23 cellular contexts compared by ENCODE assay signal in the genomic region with DNA sequence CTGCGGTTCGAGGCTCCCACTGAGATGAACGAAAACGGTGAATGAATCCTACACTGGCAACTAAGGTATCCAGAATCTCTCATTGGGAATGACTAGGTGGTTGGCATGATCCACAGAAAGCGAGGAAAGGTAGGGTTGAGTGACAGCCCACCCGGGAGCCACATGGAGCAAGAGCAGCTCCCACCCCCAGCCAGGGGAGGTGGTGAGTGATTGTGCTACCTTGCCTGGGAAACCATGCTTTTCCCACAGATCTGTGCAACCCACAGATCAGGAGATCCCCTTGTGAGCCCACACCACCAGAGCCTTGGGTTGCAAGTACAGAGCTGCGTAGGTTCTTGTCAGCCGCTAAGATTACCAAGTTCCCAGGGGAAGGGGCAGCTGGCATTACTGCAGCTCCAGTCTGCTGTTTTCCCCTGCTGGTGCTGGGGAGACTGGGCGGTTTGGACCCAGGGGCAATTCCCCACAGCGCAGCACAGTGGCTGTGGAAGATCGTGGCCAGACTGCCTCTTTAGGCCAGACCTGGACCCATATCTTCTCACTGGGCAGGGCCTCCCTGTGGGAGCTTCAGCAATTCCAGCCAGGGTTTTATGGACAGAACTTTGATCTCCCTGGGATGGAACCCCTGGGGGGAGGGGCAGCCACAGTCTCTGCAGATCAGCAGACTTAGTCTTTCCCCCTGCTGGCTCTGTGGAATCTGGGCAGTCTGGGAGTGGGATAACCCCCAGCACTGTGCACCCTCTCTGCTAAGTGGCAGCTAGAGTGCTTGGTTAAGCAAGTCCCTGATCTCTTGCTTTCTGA.
"Had no signal": no experiment of that assay in that cellular context is flagged by ENCODE, and none has a peak within 500 bp of the region (broad histone marks: within the 10 kb centered on the region; RNA-seq: fewer than 3 reads in every experiment).

No MANE protein-coding gene starts in this region.

- H3K27me3 ChIP-seq: breast epithelium, right atrium auricular region, upper lobe of left lung had no signal

- H3K27ac Mint-ChIP-seq: activated CD4-positive, alpha-beta T cell treated with anti-CD3 and anti-CD28 coated beads, Interleukin-2, amount 10 ng/mL, durations not matched to agents 7 days and 5 days; activated CD8-positive, alpha-beta T cell treated with anti-CD3 and anti-CD28 coated beads, Interleukin-2, amount 10 ng/mL, durations not matched to agents 7 days and 5 days; activated naive CD4-positive, alpha-beta T cell treated with anti-CD3 and anti-CD28 coated beads, Interleukin-2, amount 10 ng/mL, durations not matched to agents 7 days and 5 days; activated naive CD8-positive, alpha-beta T cell treated with anti-CD3 and anti-CD28 coated beads, Interleukin-2, amount 50 U/mL, for 24 hours; stimulated activated naive CD8-positive, alpha-beta T cell treated with anti-CD3 and anti-CD28 coated beads, Interleukin-15, amount 100 ng/mL, for 72 hours had no signal

- H3K9me3 Mint-ChIP-seq: activated naive CD8-positive, alpha-beta T cell treated with anti-CD3 and anti-CD28 coated beads, Interleukin-2, amount 50 U/mL, for 24 hours had no signal

- FAIRE-seq: astrocyte had no signal

- ATAC-seq: activated CD4-positive, CD25-positive, alpha-beta regulatory T cell treated with anti-CD3 and anti-CD28 coated beads, Interleukin-2, amount 50 U/mL, for 24 hours; activated CD8-positive, alpha-beta T cell treated with anti-CD3 and anti-CD28 coated beads, Interleukin-2, amount 10 ng/mL, durations not matched to agents 7 days and 5 days; activated naive CD8-positive, alpha-beta T cell treated with anti-CD3 and anti-CD28 coated beads, Interleukin-2, amount 50 U/mL, for 24 hours; activated T-cell treated with anti-CD3 and anti-CD28 coated beads, Interleukin-2, amount 50 U/mL, for 4 hours; stimulated activated naive CD8-positive, alpha-beta T cell treated with anti-CD3 and anti-CD28 coated beads, Interleukin-15, amount 100 ng/mL, for 72 hours had no signal

- H3K4me1 ChIP-seq: esophagus squamous epithelium, prostate gland, right atrium auricular region, suprapubic skin, upper lobe of left lung had no signal

- H3K36me3 Mint-ChIP-seq: activated naive CD4-positive, alpha-beta T cell treated with anti-CD3 and anti-CD28 coated beads, Interleukin-2, amount 10 ng/mL, durations not matched to agents 7 days and 5 days had no signal

- H3K4me3 ChIP-seq: breast epithelium, esophagus squamous epithelium, lung, prostate gland, right atrium auricular region, skin epidermis, suprapubic skin, upper lobe of left lung had no signal

- DNase-seq: activated CD4-positive, alpha-beta T cell treated with anti-CD3 and anti-CD28 coated beads, Interleukin-2, amount 10 ng/mL, durations not matched to agents 7 days and 5 days; activated CD8-positive, alpha-beta memory T cell treated with anti-CD3 and anti-CD28 coated beads, Interleukin-2, amount 50 U/mL, for 4 hours; activated CD8-positive, alpha-beta T cell treated with anti-CD3 and anti-CD28 coated beads, Interleukin-2, amount 10 ng/mL, durations not matched to agents 7 days and 5 days; activated naive CD4-positive, alpha-beta T cell treated with anti-CD3 and anti-CD28 coated beads, Interleukin-2, amount 10 ng/mL, durations not matched to agents 7 days and 5 days; activated naive CD8-positive, alpha-beta T cell treated with anti-CD3 and anti-CD28 coated beads, Interleukin-2, amount 50 U/mL, for 24 hours; activated T-cell treated with anti-CD3 and anti-CD28 coated beads, Interleukin-2, amount 50 U/mL, for 4 hours; effector CD8-positive, alpha-beta T cell; esophagus squamous epithelium; midbrain; stimulated activated CD4-positive, alpha-beta T cell treated with anti-CD3 and anti-CD28 coated beads, Interleukin-15, amount 100 ng/mL, for 24 hours; stimulated activated CD4-positive, alpha-beta T cell treated with anti-CD3 and anti-CD28 coated beads, Interleukin-2, amount 100 ng/mL, for 48 hours; stimulated activated naive CD8-positive, alpha-beta T cell treated with anti-CD3 and anti-CD28 coated beads, Interleukin-15, amount 100 ng/mL, for 72 hours; T1000; upper lobe of left lung had no signal

- H3K36me3 ChIP-seq: breast epithelium, esophagus squamous epithelium, prostate gland, right atrium auricular region, suprapubic skin, upper lobe of left lung had no signal

- H3K27ac ChIP-seq: esophagus squamous epithelium, prostate gland, right atrium auricular region, skin epidermis, suprapubic skin, upper lobe of left lung had no signal

- H3K9me3 ChIP-seq: breast epithelium, esophagus squamous epithelium, prostate gland, suprapubic skin, upper lobe of left lung had no signal

- H3K4me1 Mint-ChIP-seq: activated CD4-positive, alpha-beta T cell treated with anti-CD3 and anti-CD28 coated beads, Interleukin-2, amount 10 ng/mL, durations not matched to agents 7 days and 5 days; activated naive CD4-positive, alpha-beta T cell treated with anti-CD3 and anti-CD28 coated beads, Interleukin-2, amount 10 ng/mL, durations not matched to agents 7 days and 5 days; activated naive CD8-positive, alpha-beta T cell treated with anti-CD3 and anti-CD28 coated beads, Interleukin-2, amount 50 U/mL, for 24 hours; neural crest cell; stimulated activated naive CD8-positive, alpha-beta T cell treated with anti-CD3 and anti-CD28 coated beads, Interleukin-15, amount 100 ng/mL, for 72 hours had no signal

- H3K4me3 Mint-ChIP-seq: activated CD4-positive, alpha-beta T cell treated with anti-CD3 and anti-CD28 coated beads, Interleukin-2, amount 10 ng/mL, durations not matched to agents 7 days and 5 days; activated CD8-positive, alpha-beta T cell treated with anti-CD3 and anti-CD28 coated beads, Interleukin-2, amount 10 ng/mL, durations not matched to agents 7 days and 5 days; activated naive CD4-positive, alpha-beta T cell treated with anti-CD3 and anti-CD28 coated beads, Interleukin-2, amount 10 ng/mL, durations not matched to agents 7 days and 5 days; activated naive CD8-positive, alpha-beta T cell treated with anti-CD3 and anti-CD28 coated beads, Interleukin-2, amount 50 U/mL, for 24 hours; activated T-cell treated with anti-CD3 and anti-CD28 coated beads, Interleukin-2, amount 50 U/mL, for 4 hours; neural crest cell; stimulated activated naive CD8-positive, alpha-beta T cell treated with anti-CD3 and anti-CD28 coated beads, Interleukin-15, amount 100 ng/mL, for 72 hours had no signal
